24 cellular contexts compared by ENCODE assay signal in the genomic region with DNA sequence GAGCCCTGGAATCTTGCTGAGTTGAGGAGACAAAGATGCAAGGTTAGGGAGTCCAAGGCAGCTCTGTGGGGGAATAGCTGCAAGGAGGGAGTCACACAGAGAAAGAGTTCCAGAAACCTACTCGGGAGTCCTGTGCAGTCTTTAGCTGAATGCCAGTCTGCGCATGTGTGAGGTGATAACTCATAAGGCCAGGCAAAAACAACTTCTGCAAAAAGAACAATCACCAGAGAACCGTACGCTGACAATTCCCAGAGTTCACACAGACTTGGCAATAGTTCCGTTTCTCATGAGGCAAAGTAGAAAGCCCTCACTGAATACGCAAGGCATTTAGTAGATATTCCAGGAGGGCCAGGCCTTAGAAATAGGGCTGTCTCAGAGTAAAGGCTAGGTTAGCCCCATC.
DNase-seq lines count a peak whose midpoint lies in the region; ATAC-seq and TF ChIP-seq lines count a peak whose summit lies in the region.
"Had no signal": no experiment of that assay in that cellular context is flagged by ENCODE, and none has a peak within 500 bp of the region (broad histone marks: within the 10 kb centered on the region; RNA-seq: fewer than 3 reads in every experiment).

No MANE protein-coding gene starts in this region.

- H3K4me1 ChIP-seq in transverse colon (peaks cover 0 to 5% (median 0%) of the 10 kb centered on the region in 4 donors), vagina (no peaks in the 10 kb centered on the region)
- H3K4me1 ChIP-seq: HAP-1, parathyroid adenoma, right lobe of liver had no signal

- H3K4me3 ChIP-seq in transverse colon (no peak overlapping the region), vagina (no peak overlapping the region)
- H3K4me3 ChIP-seq: HAP-1, lung, right lobe of liver had no signal

- intact Hi-C loops in transverse colon (cut with DNase I; ENCODE audit: low total_unique reads) (no loop called here), vagina (cut with DNase I) (no loop called here)

- TF ChIP-seq CTCF in transverse colon (IDR thresholded peaks at IDR 0.05) (no peak), vagina (IDR thresholded peaks at IDR 0.05) (no peak)

- TF ChIP-seq EP300 in transverse colon (IDR thresholded peaks at IDR 0.05; ENCODE audit: low read depth), result no peak

- peaks cover 12 to 13% of the 10 kb centered on the region in 2 donors for H3K9me3 ChIP-seq in transverse colon
- peaks cover 7% of the 10 kb centered on the region for H3K9me3 ChIP-seq in vagina
- H3K9me3 ChIP-seq: HAP-1 had no signal

- H3K27me3 ChIP-seq in transverse colon (no peaks in the 10 kb centered on the region), vagina (no peaks in the 10 kb centered on the region)
- H3K27me3 ChIP-seq: right lobe of liver had no signal

- TF ChIP-seq POLR2A in transverse colon (IDR thresholded peaks at IDR 0.05) (no peak), vagina (IDR thresholded peaks at IDR 0.05) (no peak)

- peak; percentile 27 for DNase-seq in NOMO-1 treated with DMSO at 0.1 percent for 48 hours (lab: John Stamatoyannopoulos, UW; ENCODE audit: unreplicated experiment)
- no peak for DNase-seq in NOMO-1 (lab: John Stamatoyannopoulos, UW; ENCODE audit: unreplicated experiment in 2 of 2)
- peak; percentile 58 for DNase-seq in amniotic epithelial cell (ENCODE audit: low read depth)
- DNase-seq in medulla oblongata (ENCODE audit: extremely low spot score), result peak; percentile 64
- peak; percentile 12 for DNase-seq in transverse colon
- DNase-seq in inferior parietal cortex (ENCODE audit: extremely low spot score), result no peak
- DNase-seq in vagina (ENCODE audit: extremely low spot score in 2 of 2), result no peak
- DNase-seq: activated CD4-positive, alpha-beta T cell treated with anti-CD3 and anti-CD28 coated beads, Interleukin-2, amount 10 ng/mL, durations not matched to agents 24 days and 14 days; activated effector memory CD4-positive, alpha-beta T cell treated with anti-CD3 and anti-CD28 coated beads, Interleukin-2, amount 50 U/mL, for 16 hours; activated naive CD8-positive, alpha-beta T cell treated with anti-CD3 and anti-CD28 coated beads, Interleukin-2, amount 10 ng/mL, durations not matched to agents 7 days and 5 days; activated T-cell treated with anti-CD3 and anti-CD28 coated beads, Interleukin-2, amount 50 U/mL, for 1 hour; CD8-positive, alpha-beta T cell; DMS 273 treated with DMSO at 0.1 percent for 48 hours; NCI-H1417 treated with DMSO at 0.1 percent for 48 hours; NCI-H2081 treated with DMSO at 0.1 percent for 48 hours; NCI-H345; right lobe of liver; stimulated activated CD4-positive, alpha-beta T cell treated with anti-CD3 and anti-CD28 coated beads, Interleukin-4, amount 100 ng/mL, for 24 hours had no signal

- ATAC-seq in HG03439 (IDR thresholded peaks at IDR 0.05; ENCODE audit: unreplicated experiment), result no peak
- ATAC-seq: CD8-positive, alpha-beta T cell; stimulated activated effector memory CD8-positive, alpha-beta T cell treated with anti-CD3 and anti-CD28 coated beads, Interleukin-12 subunit alpha, Interleukin-12 subunit beta, amount 100 ng/mL, for 72 hours had no signal

- H3K36me3 ChIP-seq in transverse colon (no peaks in the 10 kb centered on the region), vagina (no peaks in the 10 kb centered on the region)
- H3K36me3 ChIP-seq: HAP-1, right lobe of liver had no signal

- WGBS in transverse colon (ENCODE audit: low coverage in 1 of 2), 2 donors, result 80 to 90% methylated on average over 6 of the region's 6 CpGs

- in situ Hi-C loops in transverse colon (cut with MboI; ENCODE audit: low pct_ligation_motif_present in 1 of 4, low pct_unique_long_range_greater_than_20kb in 1 of 4, low sequenced_read_pairs in 3 of 4), result loop anchor here in 2 of 4 donors (10.0 to 25.0 kb wide), 2 partner anchors 255 to 333 kb away; no protein-coding TSS in a partner anchor

- H3K27ac ChIP-seq in transverse colon, result peak overlapping the region in 3 of 4 donors; percentile 12 to 77 (median 44)
- no peak overlapping the region for H3K27ac ChIP-seq in vagina
- H3K27ac ChIP-seq: 22Rv1, parathyroid adenoma, right lobe of liver had no signal

Comparison
In these comparisons a context has a peak if more than half of its experiments do, and no peak if none do; other contexts are left out.
1. DNase-seq: peak in NOMO-1 treated with DMSO at 0.1 percent for 48 hours (single experiment), amniotic epithelial cell (single experiment), medulla oblongata (single experiment) and transverse colon (single experiment); none in NOMO-1 (0 of 2), inferior parietal cortex (single experiment) and vagina (0 of 2).